In genomic region chr17:16363749-16364536, GRCh38 we compare ENCODE assay signal across 8 cellular contexts.
DNase-seq lines count a peak whose midpoint lies in the region; ATAC-seq, FAIRE-seq and TF ChIP-seq lines count a peak whose summit lies in the region.

No MANE protein-coding gene starts in this region.

- TF ChIP-seq CTCF in WI38 (IDR thresholded peaks at IDR 0.05; ENCODE audit: low read depth, low read length): peak; percentile 95
- TF ChIP-seq CTCF in cardiac fibroblast (IDR thresholded peaks at IDR 0.05; ENCODE audit: low read depth, low read length): peak; percentile 94

- ATAC-seq in HG02678 (IDR thresholded peaks at IDR 0.05; ENCODE audit: unreplicated experiment) (peak; percentile 51), HG03095 (IDR thresholded peaks at IDR 0.05; ENCODE audit: unreplicated experiment) (no peak)

- H3K4me3 ChIP-seq in WI38 (ENCODE audit: low read depth, low read length) (no peak overlapping the region), cardiac fibroblast (replicated peaks in 1 of 2; ENCODE audit: low read depth in 2 of 2, low read length in 2 of 2) (no peak overlapping the region)

- peak; percentile 90 for FAIRE-seq in G401.6 (lab: Jason Lieb, UNC)

- DNase-seq in NCI-H2196 treated with DMSO at 0.1 percent for 48 hours (lab: John Stamatoyannopoulos, UW; ENCODE audit: unreplicated experiment): peak; percentile 22
- DNase-seq in cardiac fibroblast (ENCODE audit: low read depth in 2 of 2): peak; percentile 83 to 84
- peak; percentile 68 for DNase-seq in kidney tubule cell (ENCODE audit: low spot score)
- peak; percentile 73 for DNase-seq in stimulated activated CD4-positive, alpha-beta T cell treated with anti-CD3 and anti-CD28 coated beads, Interleukin-4, amount 100 ng/mL, for 1 hour

Comparison
In these comparisons a context has a peak if more than half of its experiments do, and no peak if none do; other contexts are left out.
1. DNase-seq: peak in every context shown above with its lines; median percentile 84 in cardiac fibroblast; 73 in stimulated activated CD4-positive, alpha-beta T cell treated with anti-CD3 and anti-CD28 coated beads, Interleukin-4, amount 100 ng/mL, for 1 hour; 68 in kidney tubule cell; 22 in NCI-H2196 treated with DMSO at 0.1 percent for 48 hours.